2 cellular contexts compared by ENCODE assay signal in genomic region chr1:18464665-18465050, GRCh38.
TF ChIP-seq lines count a peak whose summit lies in the region.

No MANE protein-coding gene starts in this region.

TF ChIP-seq in GM23338, 12 proteins besides CTCF, POLR2A, EP300 and RAD21:
- no peak for TF ChIP-seq ETS1 (IDR thresholded peaks at IDR 0.05)
- no peak for TF ChIP-seq EZH2 (IDR thresholded peaks at IDR 0.05; ENCODE audit: low read depth, unreplicated experiment)
- no peak for TF ChIP-seq EZH2phosphoT487 (IDR thresholded peaks at IDR 0.05; ENCODE audit: unreplicated experiment)
- TF ChIP-seq POLR2AphosphoS5 (IDR thresholded peaks at IDR 0.05; ENCODE audit: low read depth), result no peak
- no peak for TF ChIP-seq ZNF114 (CRISPR knock-in tag; IDR thresholded peaks at IDR 0.05)

TF ChIP-seq in liver, 16 proteins besides CTCF, POLR2A, EP300 and RAD21:
- TF ChIP-seq EGR1 (IDR thresholded peaks at IDR 0.05; ENCODE audit: low read depth in 2 of 2) (no peak), MAX (IDR thresholded peaks at IDR 0.05) (no peak), SP1 (IDR thresholded peaks at IDR 0.05) (peak; percentile 85), HNF4A (conservative IDR thresholded peaks at IDR 0.05) (peak; percentile 37 to 58), NR2F2 (IDR thresholded peaks at IDR 0.05) (peak; percentile 50), RXRA (IDR thresholded peaks at IDR 0.05) (peak; percentile 80 to 92), JUND (IDR thresholded peaks at IDR 0.05) (peak in 1 of 2 donors; percentile 3)
